In genomic region chr9:100586093-100586492, GRCh38 we compare ENCODE assay signal across 19 cellular contexts. TPM values are rescaled to one million over a fixed set of nuclear protein-coding genes. Genes with fewer than 3 reads are reported as not detected.
A peak's percentile ranks its signal among the peaks of the same experiment; 100 is the strongest.
DNase-seq lines count a peak whose midpoint lies in the region; ATAC-seq and TF ChIP-seq lines count a peak whose summit lies in the region.
"Had no signal": no experiment of that assay in that cellular context is flagged by ENCODE, and none has a peak within 500 bp of the region (broad histone marks: within the 10 kb centered on the region; RNA-seq: fewer than 3 reads in every experiment).

No MANE protein-coding gene starts in this region.

- BruUV-seq in Calu3 (replicated peaks; lab: Mats Ljungman, UMichigan): no TSS peak

- peak; percentile 40 for ATAC-seq in GM18867 (IDR thresholded peaks at IDR 0.05; ENCODE audit: unreplicated experiment)
- peak; percentile 56 for ATAC-seq in HG02885 (IDR thresholded peaks at IDR 0.05; ENCODE audit: poor library complexity, unreplicated experiment)
- peak; percentile 88 for ATAC-seq in esophagus mucosa
- ATAC-seq in SK-N-SH treated with all-trans-retinoic acid at 6 μM for 48 hours: no peak

- H3K27ac Mint-ChIP-seq in Calu3 (ENCODE audit: unreplicated experiment): no peak overlapping the region
- H3K27ac Mint-ChIP-seq: CD4-positive, CD25-positive, alpha-beta regulatory T cell; IgD-negative memory B cell; T-helper 1 cell treated with Interleukin-12 subunit alpha and Interleukin-12 subunit beta and Interleukin-4 antibody, amounts not matched to agents 30 μg/mL and 1 μg/mL, for 36 hours had no signal

- intact Hi-C loops in Calu3 (cut with micrococcal nuclease; ENCODE audit: unreplicated experiment): loop anchor here (5.0 kb wide), 1 partner anchor 159 kb away; the partner anchor contains the start of gene MSANTD3

- no peak for TF ChIP-seq CTCF in Calu3 (IDR thresholded peaks at IDR 0.05; ENCODE audit: unreplicated experiment)

- CTCF ChIA-PET in Calu3 (lab: Charles Lee): no interaction called here

- no peaks in the 10 kb centered on the region for H3K27me3 Mint-ChIP-seq in Calu3 (ENCODE audit: unreplicated experiment)
- H3K27me3 Mint-ChIP-seq: CD4-positive, CD25-positive, alpha-beta regulatory T cell had no signal

- peaks cover 8% of the 10 kb centered on the region for H3K4me1 Mint-ChIP-seq in Calu3 (ENCODE audit: low read depth, unreplicated experiment)
- H3K4me1 Mint-ChIP-seq: CD4-positive, CD25-positive, alpha-beta regulatory T cell; IgD-negative memory B cell had no signal

- H3K4me3 Mint-ChIP-seq in Calu3 (ENCODE audit: low read depth, unreplicated experiment): no peak overlapping the region
- H3K4me3 Mint-ChIP-seq: CD4-positive, CD25-positive, alpha-beta regulatory T cell; HFFc6; IgD-negative memory B cell; T-helper 1 cell treated with Interleukin-12 subunit alpha and Interleukin-12 subunit beta and Interleukin-4 antibody, amounts not matched to agents 30 μg/mL and 1 μg/mL, for 36 hours had no signal

- DNase-seq in renal cortical epithelial cell (ENCODE audit: low read depth): peak; percentile 13
- DNase-seq in stimulated activated CD4-positive, alpha-beta T cell treated with anti-CD3 and anti-CD28 coated beads, Interleukin-1b, Interleukin-23, amount 100 ng/mL, for 48 hours: no peak
- DNase-seq in Calu3: no peak
- DNase-seq: CD4-positive, CD25-positive, alpha-beta regulatory T cell; DMS53; GM23248; HFFc6; MM.1S; NCI-H2029 treated with DMSO at 0.1 percent for 48 hours; NCI-H446 treated with DMSO at 0.1 percent for 48 hours; NCI-H526; SHP77; SW 1271 had no signal

- H3K36me3 Mint-ChIP-seq in Calu3 (ENCODE audit: insufficient read depth, unreplicated experiment): peaks cover 5% of the 10 kb centered on the region
- H3K36me3 Mint-ChIP-seq: CD4-positive, CD25-positive, alpha-beta regulatory T cell; IgD-negative memory B cell had no signal

- H3K9me3 Mint-ChIP-seq in Calu3 (ENCODE audit: low read depth, unreplicated experiment): no peaks in the 10 kb centered on the region
- H3K9me3 Mint-ChIP-seq: HFFc6; IgD-negative memory B cell; T-helper 1 cell treated with Interleukin-12 subunit alpha and Interleukin-12 subunit beta and Interleukin-4 antibody, amounts not matched to agents 30 μg/mL and 1 μg/mL, for 36 hours had no signal

TF ChIP-seq in SK-N-SH treated with all-trans-retinoic acid at 6 μM for 48 hours, 23 proteins besides CTCF, POLR2A, EP300 and RAD21:
- TF ChIP-seq PPARA (CRISPR knock-in tag; IDR thresholded peaks at IDR 0.05; ENCODE audit: borderline replicate concordance) (no peak), ZNF565 (CRISPR knock-in tag; conservative IDR thresholded peaks at IDR 0.05; ENCODE audit: low read depth) (no peak)
TF ChIP-seq in SK-N-SH treated with all-trans-retinoic acid at 6 μM for 48 hours: peak in this region for 0.

RNA-seq across cellular contexts. Expression of gene CAVIN4, which starts 8.2 kb away (rescaled TPM):
- total RNA-seq in esophagus mucosa (0.08 TPM), renal cortical epithelial cell (0.69 and 1.6 TPM in 2 replicates), Calu3 (2022) (0.37 and 0.52 TPM in 2 replicates)
